Comparison of ENCODE assay signal across 6 cellular contexts in the genomic region with DNA sequence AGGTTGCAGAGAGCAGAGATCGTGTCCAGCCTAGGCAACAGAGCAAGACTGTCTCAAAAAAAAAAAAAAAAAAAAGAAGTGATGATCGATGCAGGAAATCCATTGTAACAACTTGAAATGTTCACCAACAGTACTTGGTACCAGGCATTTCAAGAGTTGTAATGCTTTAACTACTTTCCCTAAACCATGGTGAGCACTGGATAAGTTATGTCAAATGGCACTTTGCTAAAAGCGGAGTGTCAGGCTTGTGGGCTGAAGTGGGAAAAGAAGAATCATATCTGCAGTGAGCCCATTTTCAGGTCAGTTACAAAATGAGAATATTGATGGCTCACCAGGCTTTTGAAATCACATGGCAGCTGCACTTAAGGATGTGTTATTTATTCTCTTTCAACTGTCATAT.
"Had no signal": no experiment of that assay in that cellular context is flagged by ENCODE, and none has a peak within 500 bp of the region (broad histone marks: within the 10 kb centered on the region; RNA-seq: fewer than 3 reads in every experiment).

No MANE protein-coding gene starts in this region.

- H3K9me3 Mint-ChIP-seq: GM23338, H9 had no signal

- H3K4me3 ChIP-seq: GM23338 had no signal

- H3K4me2 ChIP-seq: GM23338 had no signal

- ATAC-seq: GM23338, HepG2 had no signal

- H3K27me3 Mint-ChIP-seq: IgD-negative memory B cell had no signal

- H3K36me3 Mint-ChIP-seq: IgD-negative memory B cell had no signal

- H2AFZ ChIP-seq: GM23338 had no signal

- H3K4me1 Mint-ChIP-seq: GM23338, H9 had no signal

- H3K27ac ChIP-seq: HL-60 had no signal

- DNase-seq: H9, HCEC 1CT had no signal

- H3K4me3 Mint-ChIP-seq: GM23338, H9, IgD-negative memory B cell had no signal

- H3K27ac Mint-ChIP-seq: GM23338, H9, IgD-negative memory B cell had no signal
